ENCODE assay signal across 17 cellular contexts in genomic region chr9:28810375-28811075, GRCh38.
A peak's percentile ranks its signal among the peaks of the same experiment; 100 is the strongest.
DNase-seq lines count a peak whose midpoint lies in the region; FAIRE-seq and TF ChIP-seq lines count a peak whose summit lies in the region.
"Had no signal": no experiment of that assay in that cellular context is flagged by ENCODE, and none has a peak within 500 bp of the region (broad histone marks: within the 10 kb centered on the region; RNA-seq: fewer than 3 reads in every experiment).

No MANE protein-coding gene starts in this region.

- H3K36me3 ChIP-seq in SK-N-SH (replicated peaks in 1 of 2; ENCODE audit: control insufficient read depth in 1 of 2, insufficient read depth in 2 of 2, low read length in 1 of 2) (no peaks in the 10 kb centered on the region), smooth muscle cell (ENCODE audit: low read depth) (no peaks in the 10 kb centered on the region)
- H3K36me3 ChIP-seq: adrenal gland, suprapubic skin had no signal

- DNase-seq in HS-5 (ENCODE audit: low read depth) = peak; percentile 60
- no peak for DNase-seq in SK-N-SH
- DNase-seq in fibroblast of the aortic adventitia (ENCODE audit: low read depth) = peak; percentile 14
- no peak for DNase-seq in smooth muscle cell (lab: John Stamatoyannopoulos, UW; ENCODE audit: unreplicated experiment)
- DNase-seq in anterior cingulate cortex (lab: John Stamatoyannopoulos, UW) = no peak
- DNase-seq in GM19239 (ENCODE audit: insufficient read length, low spot score) = no peak
- no peak for DNase-seq in DMS 273 treated with DMSO at 0.1 percent for 48 hours (lab: John Stamatoyannopoulos, UW)
- DNase-seq: adrenal gland, naive B cell, NCI-H146, NCI-H446, SHP77 treated with DMSO at 0.1 percent for 48 hours, small intestine, T-helper 2 cell had no signal

- H3K9ac ChIP-seq in SK-N-SH (no peak overlapping the region), smooth muscle cell (ENCODE audit: low read depth) (no peak overlapping the region)

- CTCF ChIA-PET in SK-N-SH (lab: Yijun Ruan, JAX) = no interaction called here

- H2AFZ ChIP-seq in SK-N-SH (ENCODE audit: low read depth) (no peak overlapping the region), smooth muscle cell (ENCODE audit: low read depth) (no peak overlapping the region)

- POLR2A ChIA-PET in SK-N-SH (lab: Yijun Ruan, JAX) = no interaction called here

- WGBS in SK-N-SH (ENCODE audit: low lambda C conversion rate) = 39% methylated on average over 1 of the region's 1 CpG
- 82% methylated on average over 1 of the region's 1 CpG for WGBS in smooth muscle cell (ENCODE audit: low lambda C conversion rate)

- H3K4me3 ChIP-seq in SK-N-SH (ENCODE audit: low read depth in 2 of 2, low read length in 1 of 2) (no peak overlapping the region), fibroblast of the aortic adventitia (ENCODE audit: low read depth, low read length) (no peak overlapping the region), smooth muscle cell (no peak overlapping the region)
- H3K4me3 ChIP-seq: adrenal gland, suprapubic skin had no signal

- H3F3A ChIP-seq in SK-N-SH (replicated peaks; ENCODE audit: insufficient read depth) (peaks cover 48% of the 10 kb centered on the region), smooth muscle cell (ENCODE audit: low read depth) (peaks cover 14% of the 10 kb centered on the region)

- H3K27ac ChIP-seq in SK-N-SH (ENCODE audit: low read depth in 2 of 2, low read length in 1 of 2) (peak overlapping the region; percentile 28 to 86), smooth muscle cell (ENCODE audit: low read depth) (peak overlapping the region; percentile 76)
- H3K27ac ChIP-seq: adrenal gland, suprapubic skin had no signal

- peak in 1 of 2 experiments; percentile 58; a peak in 1 of 4 replicates for TF ChIP-seq EP300 in SK-N-SH (IDR thresholded peaks at IDR 0.05; ENCODE audit: borderline replicate concordance in 1 of 2, low read depth in 1 of 2, low read length in 1 of 2)

- no peak for TF ChIP-seq CTCF in SK-N-SH (IDR thresholded peaks at IDR 0.05)
- no peak for TF ChIP-seq CTCF in fibroblast of the aortic adventitia (IDR thresholded peaks at IDR 0.05; ENCODE audit: insufficient read depth, low read length)
- TF ChIP-seq CTCF in smooth muscle cell (IDR thresholded peaks at IDR 0.05; ENCODE audit: borderline replicate concordance, insufficient read depth, poor library complexity, severe bottlenecking) = no peak

- H3K4me2 ChIP-seq in SK-N-SH (no peak overlapping the region), smooth muscle cell (no peak overlapping the region)

- no peaks in the 10 kb centered on the region for H3K27me3 ChIP-seq in SK-N-SH (ENCODE audit: insufficient read depth)
- no peaks in the 10 kb centered on the region for H3K27me3 ChIP-seq in smooth muscle cell (ENCODE audit: low read depth)
- H3K27me3 ChIP-seq: adrenal gland, suprapubic skin had no signal

- FAIRE-seq in GM19239 (lab: Jason Lieb, UNC) = no peak
- FAIRE-seq: frontal cortex, GM18507, small intestine had no signal

- H3K79me2 ChIP-seq in SK-N-SH (ENCODE audit: insufficient read depth) (no peaks in the 10 kb centered on the region), smooth muscle cell (ENCODE audit: low read depth) (no peaks in the 10 kb centered on the region)

- no peaks in the 10 kb centered on the region for H3K9me3 ChIP-seq in SK-N-SH
- no peaks in the 10 kb centered on the region for H3K9me3 ChIP-seq in smooth muscle cell (replicated peaks; ENCODE audit: low read depth)
- H3K9me3 ChIP-seq: adrenal gland, suprapubic skin had no signal

- H3K4me1 ChIP-seq in SK-N-SH (ENCODE audit: control insufficient read depth in 1 of 2, insufficient read depth in 2 of 2, low read depth in 1 of 2, low read length in 1 of 2) (peaks cover 17 to 35% of the 10 kb centered on the region in 2 experiments; a peak in 3 of 4 replicates), smooth muscle cell (ENCODE audit: low read depth) (no peaks in the 10 kb centered on the region)
- H3K4me1 ChIP-seq: adrenal gland, suprapubic skin had no signal

- peaks cover 3% of the 10 kb centered on the region for H4K20me1 ChIP-seq in SK-N-SH (ENCODE audit: insufficient read depth)
- no peaks in the 10 kb centered on the region for H4K20me1 ChIP-seq in smooth muscle cell (ENCODE audit: low read depth)

- no peaks in the 10 kb centered on the region for H3K9me2 ChIP-seq in SK-N-SH

- TF ChIP-seq RAD21 in SK-N-SH (IDR thresholded peaks at IDR 0.05; ENCODE audit: low read length) = no peak

TF ChIP-seq in SK-N-SH, 30 proteins besides CTCF, POLR2A, EP300 and RAD21:
- TF ChIP-seq MEF2A (IDR thresholded peaks at IDR 0.05; ENCODE audit: borderline replicate concordance, low read depth) = peak; percentile 18; the same call in 1 of the 2 replicates
- TF ChIP-seq TCF12 (IDR thresholded peaks at IDR 0.05) = peak; percentile 64
- no peak for TF ChIP-seq EZH2phosphoT487 (IDR thresholded peaks at IDR 0.05; ENCODE audit: borderline replicate concordance, low read depth)
- peak; percentile 61 for TF ChIP-seq JUND (IDR thresholded peaks at IDR 0.05)
- TF ChIP-seq GATA2 (CRISPR knock-in tag; IDR thresholded peaks at IDR 0.05) = no peak
- no peak for TF ChIP-seq YY1 (IDR thresholded peaks at IDR 0.05; ENCODE audit: low read depth)
- TF ChIP-seq NFIC (IDR thresholded peaks at IDR 0.05; ENCODE audit: borderline replicate concordance) = peak; percentile 20; the same call in 1 of the 2 replicates
- no peak for TF ChIP-seq TAF1 (IDR thresholded peaks at IDR 0.05; ENCODE audit: borderline replicate concordance, low read depth, low read length)
- TF ChIP-seq TEAD4 (IDR thresholded peaks at IDR 0.05; ENCODE audit: borderline replicate concordance, insufficient read depth) = peak; percentile 15; the same call in 1 of the 2 replicates
- TF ChIP-seq, protein P1, sequence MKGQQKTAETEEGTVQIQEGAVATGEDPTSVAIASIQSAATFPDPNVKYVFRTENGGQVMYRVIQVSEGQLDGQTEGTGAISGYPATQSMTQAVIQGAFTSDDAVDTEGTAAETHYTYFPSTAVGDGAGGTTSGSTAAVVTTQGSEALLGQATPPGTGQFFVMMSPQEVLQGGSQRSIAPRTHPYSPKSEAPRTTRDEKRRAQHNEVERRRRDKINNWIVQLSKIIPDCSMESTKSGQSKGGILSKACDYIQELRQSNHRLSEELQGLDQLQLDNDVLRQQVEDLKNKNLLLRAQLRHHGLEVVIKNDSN (IDR thresholded peaks at IDR 0.05; ENCODE audit: borderline replicate concordance, low read depth) = no peak
- TF ChIP-seq, protein P2, sequence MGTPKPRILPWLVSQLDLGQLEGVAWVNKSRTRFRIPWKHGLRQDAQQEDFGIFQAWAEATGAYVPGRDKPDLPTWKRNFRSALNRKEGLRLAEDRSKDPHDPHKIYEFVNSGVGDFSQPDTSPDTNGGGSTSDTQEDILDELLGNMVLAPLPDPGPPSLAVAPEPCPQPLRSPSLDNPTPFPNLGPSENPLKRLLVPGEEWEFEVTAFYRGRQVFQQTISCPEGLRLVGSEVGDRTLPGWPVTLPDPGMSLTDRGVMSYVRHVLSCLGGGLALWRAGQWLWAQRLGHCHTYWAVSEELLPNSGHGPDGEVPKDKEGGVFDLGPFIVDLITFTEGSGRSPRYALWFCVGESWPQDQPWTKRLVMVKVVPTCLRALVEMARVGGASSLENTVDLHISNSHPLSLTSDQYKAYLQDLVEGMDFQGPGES (IDR thresholded peaks at IDR 0.05; ENCODE audit: low read depth, low read length) = no peak
- TF ChIP-seq FOSL2 (IDR thresholded peaks at IDR 0.05; ENCODE audit: borderline replicate concordance, low read depth) = peak; percentile 45; the same call in 1 of the 2 replicates
- TF ChIP-seq FOXJ3 (CRISPR knock-in tag; IDR thresholded peaks at IDR 0.05) = no peak
- TF ChIP-seq SMC3 (IDR thresholded peaks at IDR 0.05; ENCODE audit: low read depth, low read length) = no peak
TF ChIP-seq in SK-N-SH: peak in this region for 6.

Comparison
In these comparisons a context has a peak if more than half of its experiments do, and no peak if none do; other contexts are left out.
1. DNase-seq: peak in HS-5 (single experiment) and fibroblast of the aortic adventitia (single experiment); none in SK-N-SH (single experiment), smooth muscle cell (single experiment), anterior cingulate cortex (0 of 58), GM19239 (single experiment) and DMS 273 treated with DMSO at 0.1 percent for 48 hours (single experiment).